Comparison of ENCODE assay signal across 1 cellular context in the genomic region with DNA sequence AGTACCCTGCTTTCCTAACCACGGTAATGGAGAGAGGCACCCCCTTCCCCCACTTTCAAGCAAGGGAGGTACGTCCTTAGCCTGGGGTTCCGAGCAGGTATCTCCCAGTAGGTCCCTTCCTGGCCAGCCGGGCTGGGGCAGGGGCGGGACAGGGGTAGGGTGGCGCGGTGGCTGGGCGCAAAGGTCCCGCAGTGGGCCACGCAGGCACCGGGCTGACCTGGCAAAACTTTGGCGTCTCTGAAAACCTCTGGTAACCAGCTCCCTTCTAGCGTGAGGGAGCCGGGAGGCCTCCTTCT.
TF ChIP-seq lines count a peak whose summit lies in the region.

No MANE protein-coding gene starts in this region.

TF ChIP-seq in HEK293, 187 proteins besides CTCF, POLR2A, EP300 and RAD21 (continued from another document):
- TF ChIP-seq, protein P1, sequence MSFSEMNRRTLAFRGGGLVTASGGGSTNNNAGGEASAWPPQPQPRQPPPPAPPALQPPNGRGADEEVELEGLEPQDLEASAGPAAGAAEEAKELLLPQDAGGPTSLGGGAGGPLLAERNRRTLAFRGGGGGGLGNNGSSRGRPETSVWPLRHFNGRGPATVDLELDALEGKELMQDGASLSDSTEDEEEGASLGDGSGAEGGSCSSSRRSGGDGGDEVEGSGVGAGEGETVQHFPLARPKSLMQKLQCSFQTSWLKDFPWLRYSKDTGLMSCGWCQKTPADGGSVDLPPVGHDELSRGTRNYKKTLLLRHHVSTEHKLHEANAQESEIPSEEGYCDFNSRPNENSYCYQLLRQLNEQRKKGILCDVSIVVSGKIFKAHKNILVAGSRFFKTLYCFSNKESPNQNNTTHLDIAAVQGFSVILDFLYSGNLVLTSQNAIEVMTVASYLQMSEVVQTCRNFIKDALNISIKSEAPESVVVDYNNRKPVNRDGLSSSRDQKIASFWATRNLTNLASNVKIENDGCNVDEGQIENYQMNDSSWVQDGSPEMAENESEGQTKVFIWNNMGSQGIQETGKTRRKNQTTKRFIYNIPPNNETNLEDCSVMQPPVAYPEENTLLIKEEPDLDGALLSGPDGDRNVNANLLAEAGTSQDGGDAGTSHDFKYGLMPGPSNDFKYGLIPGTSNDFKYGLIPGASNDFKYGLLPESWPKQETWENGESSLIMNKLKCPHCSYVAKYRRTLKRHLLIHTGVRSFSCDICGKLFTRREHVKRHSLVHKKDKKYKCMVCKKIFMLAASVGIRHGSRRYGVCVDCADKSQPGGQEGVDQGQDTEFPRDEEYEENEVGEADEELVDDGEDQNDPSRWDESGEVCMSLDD (tag by site-specific recombination; IDR thresholded peaks at IDR 0.05), result no peak
- TF ChIP-seq ZNF248 (tag by site-specific recombination; IDR thresholded peaks at IDR 0.05) (no peak), ZFP37 (tag by site-specific recombination; IDR thresholded peaks at IDR 0.05) (no peak), HOXC10 (CRISPR knock-in tag; IDR thresholded peaks at IDR 0.05) (no peak)
TF ChIP-seq in HEK293: peak in this region for 0.
